8 cellular contexts compared by ENCODE assay signal in genomic region chr15:71093089-71094024, GRCh38. TPM values are rescaled to one million over a fixed set of nuclear protein-coding genes. Genes with fewer than 3 reads are reported as not detected.
DNase-seq lines count a peak whose midpoint lies in the region; ATAC-seq and TF ChIP-seq lines count a peak whose summit lies in the region.

No MANE protein-coding gene starts in this region.

- peaks cover 15% of the 10 kb centered on the region for H3K27me3 Mint-ChIP-seq in activated CD4-positive, alpha-beta memory T cell treated with anti-CD3 and anti-CD28 coated beads for 36 hours

- H3K9me3 Mint-ChIP-seq in activated CD4-positive, alpha-beta memory T cell treated with anti-CD3 and anti-CD28 coated beads for 36 hours: peaks cover 5% of the 10 kb centered on the region

- POLR2A ChIA-PET in activated CD4-positive, alpha-beta memory T cell treated with anti-CD3 and anti-CD28 coated beads for 36 hours (lab: Charles Lee): no interaction called here

- no peaks in the 10 kb centered on the region for H3K36me3 Mint-ChIP-seq in activated CD4-positive, alpha-beta memory T cell treated with anti-CD3 and anti-CD28 coated beads for 36 hours

- TF ChIP-seq CTCF in AG10803 (conservative IDR thresholded peaks at IDR 0.05; ENCODE audit: low read length) (no peak), brain microvascular endothelial cell (IDR thresholded peaks at IDR 0.05; ENCODE audit: low read depth, low read length, missing control alignments) (no peak), left lung (IDR thresholded peaks at IDR 0.05) (no peak)

- CTCF ChIA-PET in activated CD4-positive, alpha-beta memory T cell treated with anti-CD3 and anti-CD28 coated beads for 36 hours (lab: Charles Lee): no interaction called here

- no peak overlapping the region for H3K27ac Mint-ChIP-seq in activated CD4-positive, alpha-beta memory T cell treated with anti-CD3 and anti-CD28 coated beads for 36 hours

- H3K27me3 ChIP-seq in brain microvascular endothelial cell (replicated peaks) (no peaks in the 10 kb centered on the region), left lung (no peaks in the 10 kb centered on the region)

- H3K36me3 ChIP-seq in brain microvascular endothelial cell (replicated peaks): no peaks in the 10 kb centered on the region
- no peaks in the 10 kb centered on the region for H3K36me3 ChIP-seq in left lung

- intact Hi-C loops in left lung (cut with DNase I): no loop called here
- intact Hi-C loops in activated CD4-positive, alpha-beta memory T cell treated with anti-CD3 and anti-CD28 coated beads for 36 hours (cut with micrococcal nuclease): no loop called here

- no peaks in the 10 kb centered on the region for H3K9me3 ChIP-seq in left lung

- H3K27ac ChIP-seq in brain microvascular endothelial cell (peak overlapping the region; percentile 3), left lung (no peak overlapping the region), caudate nucleus (ENCODE audit: low read depth, low read length) (no peak overlapping the region)

- H3K4me1 ChIP-seq in left lung: no peaks in the 10 kb centered on the region

- DNase-seq in AG10803 (ENCODE audit: low read depth) (peak; percentile 78), LHCN-M2 (ENCODE audit: low read depth) (peak; percentile 76), brain microvascular endothelial cell (peak; percentile 84), left lung (peak in 1 of 2 donors; percentile 78), NCI-H1436 treated with DMSO at 0.1 percent for 48 hours (lab: John Stamatoyannopoulos, UW) (no peak), caudate nucleus (lab: John Stamatoyannopoulos, UW) (no peak)
- no peak for DNase-seq in activated T-cell treated with anti-CD3 and anti-CD28 coated beads, Interleukin-2, amount 50 U/mL, for 48 hours
- DNase-seq in activated CD4-positive, alpha-beta memory T cell treated with anti-CD3 and anti-CD28 coated beads for 36 hours: no peak

- in situ Hi-C loops in brain microvascular endothelial cell (cut with HindIII; ENCODE audit: low pct_ligation_motif_present, low sequenced_read_pairs): no loop called here

- ATAC-seq in left lung: peak; percentile 97

- H3K4me3 ChIP-seq in AG10803 (ENCODE audit: low read length): no peak overlapping the region
- no peak overlapping the region for H3K4me3 ChIP-seq in brain microvascular endothelial cell (ENCODE audit: low read depth, low read length)
- no peak overlapping the region for H3K4me3 ChIP-seq in left lung

- no peaks in the 10 kb centered on the region for H3K4me1 Mint-ChIP-seq in activated CD4-positive, alpha-beta memory T cell treated with anti-CD3 and anti-CD28 coated beads for 36 hours (ENCODE audit: low read depth)

- no peak overlapping the region for H3K4me3 Mint-ChIP-seq in activated CD4-positive, alpha-beta memory T cell treated with anti-CD3 and anti-CD28 coated beads for 36 hours

RNA-seq across cellular contexts. Expression of gene THSD4, which starts 21.9 kb away (rescaled TPM):
- total RNA-seq in LHCN-M2 (2014; rRNA removed): 10.4 and 13.0 TPM in 2 replicates
- 2.8 TPM for polyA plus RNA-seq in LHCN-M2 (2012)
- total RNA-seq in left lung: 10 to 100 TPM; 24.6 to 43.3 TPM
- not detected for total RNA-seq in activated CD4-positive, alpha-beta memory T cell treated with anti-CD3 and anti-CD28 coated beads for 36 hours

Comparison
In these comparisons a context has a peak if more than half of its experiments do, and no peak if none do; other contexts are left out.
1. DNase-seq: peak in AG10803 (single experiment), LHCN-M2 (single experiment) and brain microvascular endothelial cell (single experiment); none in NCI-H1436 treated with DMSO at 0.1 percent for 48 hours (single experiment), activated T-cell treated with anti-CD3 and anti-CD28 coated beads, Interleukin-2, amount 50 U/mL, for 48 hours (0 of 2), caudate nucleus (0 of 61) and activated CD4-positive, alpha-beta memory T cell treated with anti-CD3 and anti-CD28 coated beads for 36 hours (single experiment).
2. RNA of gene THSD4, which starts 21.9 kb away (total RNA-seq): 24.6 to 43.3 TPM in left lung and 10.4 to 13.0 TPM in LHCN-M2; not detected in activated CD4-positive, alpha-beta memory T cell treated with anti-CD3 and anti-CD28 coated beads for 36 hours; every median in the first group is over 10 times any median in the second.